8 cellular contexts compared by ENCODE assay signal in genomic region chr10:57657164-57657765, GRCh38.
A peak's percentile ranks its signal among the peaks of the same experiment; 100 is the strongest.
DNase-seq lines count a peak whose midpoint lies in the region; ATAC-seq and FAIRE-seq lines count a peak whose summit lies in the region.

No MANE protein-coding gene starts in this region.

- ATAC-seq in HG03108 (IDR thresholded peaks at IDR 0.05; ENCODE audit: unreplicated experiment) = peak; percentile 89

- H3K4me1 Mint-ChIP-seq in immature natural killer cell = no peaks in the 10 kb centered on the region

- H3K9me3 Mint-ChIP-seq in immature natural killer cell = peaks cover 0 to 10% (median 3%) of the 10 kb centered on the region in 6 donors

- H3K36me3 Mint-ChIP-seq in immature natural killer cell = no peaks in the 10 kb centered on the region

- peaks cover 0 to 2% (median 0%) of the 10 kb centered on the region in 3 donors for H3K27me3 Mint-ChIP-seq in immature natural killer cell (ENCODE audit: low read depth in 3 of 3)

- no peak overlapping the region for H3K4me3 Mint-ChIP-seq in immature natural killer cell

- peak; percentile 63 for FAIRE-seq in GM19239 (lab: Jason Lieb, UNC)

- peak; percentile 51 for DNase-seq in EL
- peak; percentile 4 for DNase-seq in GM19239 (ENCODE audit: insufficient read length, low spot score)
- peak; percentile 31 for DNase-seq in NCI-H345 treated with DMSO at 0.1 percent for 48 hours (lab: John Stamatoyannopoulos, UW; ENCODE audit: unreplicated experiment)
- peak in 38 of 58 donors; percentile 1 to 50 (median 11) for DNase-seq in anterior cingulate cortex (lab: John Stamatoyannopoulos, UW)
- peak; percentile 44 for DNase-seq in iPS DF 4.7 (ENCODE audit: extremely low read depth, low spot score)
- peak; percentile 4 to 8 for DNase-seq in stimulated activated CD4-positive, alpha-beta T cell treated with anti-CD3 and anti-CD28 coated beads, Interleukin-4, amount 100 ng/mL, for 48 hours (ENCODE audit: low read depth in 2 of 2)
- no peak for DNase-seq in immature natural killer cell

- no peak overlapping the region for H3K27ac Mint-ChIP-seq in immature natural killer cell

Comparison
In these comparisons a context has a peak if more than half of its experiments do, and no peak if none do; other contexts are left out.
1. DNase-seq: peak in EL (single experiment), GM19239 (single experiment), NCI-H345 treated with DMSO at 0.1 percent for 48 hours (single experiment), anterior cingulate cortex (38 of 58), iPS DF 4.7 (single experiment) and stimulated activated CD4-positive, alpha-beta T cell treated with anti-CD3 and anti-CD28 coated beads, Interleukin-4, amount 100 ng/mL, for 48 hours (2 of 2); none in immature natural killer cell (0 of 3).